ENCODE assay signal across 27 cellular contexts in genomic region chr15:37893309-37893708, GRCh38. TPM values are rescaled to one million over a fixed set of nuclear protein-coding genes. Genes with fewer than 3 reads are reported as not detected.
A peak's percentile ranks its signal among the peaks of the same experiment; 100 is the strongest.
DNase-seq lines count a peak whose midpoint lies in the region; ATAC-seq, FAIRE-seq and TF ChIP-seq lines count a peak whose summit lies in the region.
"Had no signal": no experiment of that assay in that cellular context is flagged by ENCODE, and none has a peak within 500 bp of the region (broad histone marks: within the 10 kb centered on the region; RNA-seq: fewer than 3 reads in every experiment).

No MANE protein-coding gene starts in this region.

- H3K9me3 Mint-ChIP-seq in astrocyte (ENCODE audit: unreplicated experiment): no peaks in the 10 kb centered on the region

- H3K27ac Mint-ChIP-seq in astrocyte (ENCODE audit: unreplicated experiment): no peak overlapping the region

- DNase-seq in SK-N-SH (no peak), AG10803 (ENCODE audit: low read depth) (peak; percentile 26), astrocyte (ENCODE audit: low read depth) (peak; percentile 8), pancreas (no peak), tibial nerve (ENCODE audit: low spot score in 2 of 2) (no peak)
- DNase-seq in stimulated activated naive CD4-positive, alpha-beta T cell (lab: John Stamatoyannopoulos, UW): no peak
- DNase-seq in activated CD8-positive, alpha-beta memory T cell treated with anti-CD3 and anti-CD28 coated beads, Interleukin-2, amount 50 U/mL, for 4 hours: no peak
- DNase-seq: 8988T, ACHN, Calu3, DMS153, Kasumi-1, NCI-H1105 treated with DMSO at 0.1 percent for 48 hours, NCI-H146, NCI-H1930, NCI-H2107, NCI-H524 treated with DMSO at 0.1 percent for 48 hours, NCI-H774, RPMI8226, SHP77 treated with DMSO at 0.1 percent for 48 hours had no signal

- CTCF ChIA-PET in SK-N-SH (lab: Yijun Ruan, JAX): interaction anchor here (1.0 to 4.2 kb wide), 10 partner anchors 9 to 1392 kb away, joined by 3 to 35 read pairs (median 12); no protein-coding TSS in a partner anchor

- H3K4me3 ChIP-seq in SK-N-SH (ENCODE audit: low read depth in 2 of 2, low read length in 1 of 2) (no peak overlapping the region), AG10803 (ENCODE audit: low read length) (no peak overlapping the region), astrocyte (ENCODE audit: insufficient read depth, low read depth, low read length) (no peak overlapping the region), pancreas (no peak overlapping the region), tibial nerve (no peak overlapping the region)
- H3K4me3 ChIP-seq: K562 had no signal

- H3K27ac ChIP-seq in SK-N-SH (ENCODE audit: low read depth in 2 of 2, low read length in 1 of 2): no peak overlapping the region
- H3K27ac ChIP-seq in astrocyte (ENCODE audit: low read depth, low read length): no peak overlapping the region
- H3K27ac ChIP-seq in pancreas: no peak overlapping the region
- H3K27ac ChIP-seq in tibial nerve: no peak overlapping the region

- intact Hi-C loops in pancreas (cut with DNase I): no loop called here

- H3K9ac ChIP-seq in SK-N-SH (no peak overlapping the region), astrocyte (ENCODE audit: low read length) (no peak overlapping the region)

- no peak for TF ChIP-seq CTCF in SK-N-SH (IDR thresholded peaks at IDR 0.05)
- TF ChIP-seq CTCF in AG10803 (conservative IDR thresholded peaks at IDR 0.05; ENCODE audit: low read length): no peak
- TF ChIP-seq CTCF in astrocyte (IDR thresholded peaks at IDR 0.05; ENCODE audit: insufficient read depth, low read depth, low read length): no peak
- no peak for TF ChIP-seq CTCF in pancreas (IDR thresholded peaks at IDR 0.05)
- no peak for TF ChIP-seq CTCF in tibial nerve (IDR thresholded peaks at IDR 0.05)

- H3K27me3 ChIP-seq in SK-N-SH (ENCODE audit: insufficient read depth) (no peaks in the 10 kb centered on the region), astrocyte (ENCODE audit: insufficient read depth, low read length) (no peaks in the 10 kb centered on the region), pancreas (no peaks in the 10 kb centered on the region), tibial nerve (no peaks in the 10 kb centered on the region)

- H3K79me2 ChIP-seq in SK-N-SH (ENCODE audit: insufficient read depth) (no peaks in the 10 kb centered on the region), astrocyte (ENCODE audit: insufficient read depth, low read length) (no peaks in the 10 kb centered on the region)

- POLR2A ChIA-PET in SK-N-SH (lab: Yijun Ruan, JAX): no interaction called here

- H3K36me3 ChIP-seq in SK-N-SH (replicated peaks in 1 of 2; ENCODE audit: control insufficient read depth in 1 of 2, insufficient read depth in 2 of 2, low read length in 1 of 2) (no peaks in the 10 kb centered on the region), astrocyte (ENCODE audit: insufficient read depth, low read length) (no peaks in the 10 kb centered on the region), pancreas (no peaks in the 10 kb centered on the region), tibial nerve (no peaks in the 10 kb centered on the region)

- H4K20me1 ChIP-seq in SK-N-SH (ENCODE audit: insufficient read depth) (no peaks in the 10 kb centered on the region), astrocyte (ENCODE audit: insufficient read depth, low read length) (no peaks in the 10 kb centered on the region)

- no peak overlapping the region for H2AFZ ChIP-seq in SK-N-SH (ENCODE audit: low read depth)
- no peak overlapping the region for H2AFZ ChIP-seq in astrocyte (ENCODE audit: low read depth, low read length)

- TF ChIP-seq EP300 in SK-N-SH (IDR thresholded peaks at IDR 0.05; ENCODE audit: borderline replicate concordance in 1 of 2, low read depth in 1 of 2, low read length in 1 of 2): no peak
- TF ChIP-seq EP300 in tibial nerve (IDR thresholded peaks at IDR 0.05): no peak

- peak; percentile 49 for FAIRE-seq in astrocyte (lab: Jason Lieb, UNC)
- no peak for FAIRE-seq in pancreas (lab: Jason Lieb, UNC)
- FAIRE-seq: GM18507, H54, K562 had no signal

- H3F3A ChIP-seq in SK-N-SH (replicated peaks; ENCODE audit: insufficient read depth): no peaks in the 10 kb centered on the region

- no peaks in the 10 kb centered on the region for H3K27me3 Mint-ChIP-seq in astrocyte (ENCODE audit: low read depth, unreplicated experiment)

- no peak for TF ChIP-seq POLR2A in tibial nerve (IDR thresholded peaks at IDR 0.05)

- H3K4me1 Mint-ChIP-seq in astrocyte (ENCODE audit: low read depth, unreplicated experiment): peaks cover 5% of the 10 kb centered on the region

- no peak for TF ChIP-seq RAD21 in SK-N-SH (IDR thresholded peaks at IDR 0.05; ENCODE audit: low read length)

- no peaks in the 10 kb centered on the region for H3K36me3 Mint-ChIP-seq in astrocyte (ENCODE audit: low read depth, unreplicated experiment)

- H3K4me1 ChIP-seq in SK-N-SH (ENCODE audit: control insufficient read depth in 1 of 2, insufficient read depth in 2 of 2, low read depth in 1 of 2, low read length in 1 of 2) (peaks cover 0 to 2% of the 10 kb centered on the region in 2 experiments; a peak in 2 of 4 replicates), astrocyte (ENCODE audit: insufficient read depth, low read length) (no peaks in the 10 kb centered on the region), pancreas (peaks cover 0 to 6% (median 1%) of the 10 kb centered on the region in 3 donors), tibial nerve (no peaks in the 10 kb centered on the region)

- ATAC-seq in SK-N-SH treated with all-trans-retinoic acid at 6 μM for 48 hours (no peak), pancreas (peak in 3 of 4 donors; percentile 44 to 73 (median 61))
- ATAC-seq: K562 had no signal

- H3K9me3 ChIP-seq in SK-N-SH (no peaks in the 10 kb centered on the region), astrocyte (ENCODE audit: insufficient read depth, low read depth, low read length) (no peaks in the 10 kb centered on the region), pancreas (no peaks in the 10 kb centered on the region), tibial nerve (no peaks in the 10 kb centered on the region)

- no peaks in the 10 kb centered on the region for H3K9me2 ChIP-seq in SK-N-SH

- no peak overlapping the region for H3K4me2 ChIP-seq in SK-N-SH
- H3K4me2 ChIP-seq in astrocyte (ENCODE audit: low read length): no peak overlapping the region

- no peak overlapping the region for H3K4me3 Mint-ChIP-seq in astrocyte (ENCODE audit: unreplicated experiment)

TF ChIP-seq in SK-N-SH, 30 proteins besides CTCF, POLR2A, EP300 and RAD21:
- TF ChIP-seq NFIC (IDR thresholded peaks at IDR 0.05; ENCODE audit: borderline replicate concordance): peak; percentile 16; the same call in 1 of the 2 replicates
- TF ChIP-seq FOSL2 (IDR thresholded peaks at IDR 0.05; ENCODE audit: borderline replicate concordance, low read depth): no peak

TF ChIP-seq in SK-N-SH treated with all-trans-retinoic acid at 6 μM for 48 hours, 23 proteins besides CTCF, POLR2A, EP300 and RAD21:
- TF ChIP-seq ARNTL (CRISPR knock-in tag; IDR thresholded peaks at IDR 0.05; ENCODE audit: borderline replicate concordance, low read depth) (no peak), TCF4 (CRISPR knock-in tag; IDR thresholded peaks at IDR 0.05; ENCODE audit: borderline replicate concordance) (no peak), ZFP30 (CRISPR knock-in tag; IDR thresholded peaks at IDR 0.05) (no peak)

RNA-seq across cellular contexts. Expression of gene TMCO5A, which starts 41.1 kb away (rescaled TPM):
- polyA plus RNA-seq in SK-N-SH (2012; rRNA removed) (not detected in 2 replicates), pancreas (not detected)
- not detected in 2 replicates for polyA plus RNA-seq in SK-N-SH (2012; cell fraction: cytosol; rRNA removed)
- not detected in 2 replicates for polyA plus RNA-seq in SK-N-SH (2012; cell fraction: nucleus; rRNA removed)
- total RNA-seq in astrocyte (not detected in 2 replicates), pancreas (not detected), tibial nerve (not detected)
- total RNA-seq: Calu3, HT-29, K562, MCF 10A had no signal
- polyA plus RNA-seq: BJ, K562 had no signal

Comparison
In these comparisons a context has a peak if more than half of its experiments do, and no peak if none do; other contexts are left out.
1. DNase-seq: peak in AG10803 (single experiment) and astrocyte (single experiment); none in SK-N-SH (single experiment), pancreas (0 of 6), stimulated activated naive CD4-positive, alpha-beta T cell (0 of 6), activated CD8-positive, alpha-beta memory T cell treated with anti-CD3 and anti-CD28 coated beads, Interleukin-2, amount 50 U/mL, for 4 hours (single experiment) and tibial nerve (0 of 2).